In the genomic region with DNA sequence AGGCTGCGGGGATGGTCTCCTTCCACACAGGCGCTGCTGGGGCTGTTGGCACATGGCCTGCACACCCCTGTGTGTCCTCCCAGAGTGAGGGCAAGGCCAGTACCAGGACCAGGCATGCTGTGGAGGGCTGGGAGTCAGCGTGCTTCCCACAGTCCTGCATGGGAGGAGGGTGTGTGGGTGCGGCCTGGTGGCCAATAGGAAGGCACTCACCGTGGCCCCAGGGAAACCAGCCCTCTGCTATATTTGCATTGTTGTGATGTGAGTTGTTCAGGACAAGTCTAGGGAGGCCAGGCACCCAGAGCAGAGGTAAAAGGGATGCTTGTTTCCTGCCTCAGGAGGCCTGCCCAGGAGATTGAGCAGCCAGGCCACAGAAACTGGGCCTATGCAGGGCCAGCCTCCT, we compare ENCODE assay signal across 23 cellular contexts. TPM values are rescaled to one million over a fixed set of nuclear protein-coding genes. Genes with fewer than 3 reads are reported as not detected.
DNase-seq lines count a peak whose midpoint lies in the region; ATAC-seq and TF ChIP-seq lines count a peak whose summit lies in the region.
"Had no signal": no experiment of that assay in that cellular context is flagged by ENCODE, and none has a peak within 500 bp of the region (broad histone marks: within the 10 kb centered on the region; RNA-seq: fewer than 3 reads in every experiment).

No MANE protein-coding gene starts in this region.

- BruUV-seq in PC-9 (replicated peaks; lab: Mats Ljungman, UMichigan): no TSS peak

- H4K20me1 ChIP-seq in PC-9 (ENCODE audit: insufficient read depth): no peaks in the 10 kb centered on the region

- peak overlapping the region; percentile 45 for H3K27ac Mint-ChIP-seq in activated T-cell treated with anti-CD3 and anti-CD28 coated beads, Interleukin-2, amount 50 U/mL, for 24 hours
- H3K27ac Mint-ChIP-seq: nephron had no signal

- no peaks in the 10 kb centered on the region for H3K9me3 ChIP-seq in esophagus muscularis mucosa
- H3K9me3 ChIP-seq in upper lobe of right lung: no peaks in the 10 kb centered on the region
- no peaks in the 10 kb centered on the region for H3K9me3 ChIP-seq in PC-9 (ENCODE audit: insufficient read depth, low read depth)
- H3K9me3 ChIP-seq: body of pancreas, gastrocnemius medialis, prostate gland had no signal

- no peak for TF ChIP-seq CTCF in esophagus muscularis mucosa (IDR thresholded peaks at IDR 0.05)
- TF ChIP-seq CTCF in upper lobe of right lung (IDR thresholded peaks at IDR 0.05): no peak
- no peak for TF ChIP-seq CTCF in PC-9 (conservative IDR thresholded peaks at IDR 0.05)

- H3K36me3 ChIP-seq in esophagus muscularis mucosa (peaks cover 52 to 98% (median 90%) of the 10 kb centered on the region in 4 donors), upper lobe of right lung (peaks cover 76% of the 10 kb centered on the region), PC-9 (ENCODE audit: low read depth) (no peaks in the 10 kb centered on the region)

- TF ChIP-seq POLR2A in esophagus muscularis mucosa (IDR thresholded peaks at IDR 0.05; ENCODE audit: low read depth): no peak

- H3K4me3 Mint-ChIP-seq in activated T-cell treated with anti-CD3 and anti-CD28 coated beads, Interleukin-2, amount 50 U/mL, for 24 hours: no peak overlapping the region
- H3K4me3 Mint-ChIP-seq: activated naive CD8-positive, alpha-beta T cell treated with anti-CD3 and anti-CD28 coated beads, Interleukin-2, amount 10 ng/mL, durations not matched to agents 7 days and 5 days; nephron had no signal

- ATAC-seq in upper lobe of right lung: peak; percentile 14
- ATAC-seq in HG03439 (IDR thresholded peaks at IDR 0.05; ENCODE audit: unreplicated experiment): no peak
- ATAC-seq: body of pancreas, gastrocnemius medialis, left colon, Panc1 had no signal

- intact Hi-C loops in esophagus muscularis mucosa (cut with DNase I) (no loop called here), upper lobe of right lung (cut with DNase I) (loop anchor here (5.0 kb wide), 1 partner anchor 48 kb away; no protein-coding TSS in a partner anchor), PC-9 (cut with micrococcal nuclease; ENCODE audit: unreplicated experiment) (no loop called here)

- CTCF ChIA-PET in PC-9 (lab: Charles Lee): no interaction called here

- H3K4me1 Mint-ChIP-seq in activated T-cell treated with anti-CD3 and anti-CD28 coated beads, Interleukin-2, amount 50 U/mL, for 24 hours (ENCODE audit: low read depth): peaks cover 40% of the 10 kb centered on the region
- H3K4me1 Mint-ChIP-seq: nephron had no signal

- no peaks in the 10 kb centered on the region for H3F3A ChIP-seq in PC-9 (ENCODE audit: insufficient read depth, low read depth)

- no CpG with 5 or more reads among the region's 5 CpGs for WGBS in esophagus muscularis mucosa

- H3K4me2 ChIP-seq in PC-9: no peak overlapping the region

- H3K79me2 ChIP-seq in PC-9 (ENCODE audit: low read depth): no peaks in the 10 kb centered on the region

- H3K9me3 Mint-ChIP-seq in activated T-cell treated with anti-CD3 and anti-CD28 coated beads, Interleukin-2, amount 50 U/mL, for 24 hours: no peaks in the 10 kb centered on the region
- H3K9me3 Mint-ChIP-seq: activated naive CD8-positive, alpha-beta T cell treated with anti-CD3 and anti-CD28 coated beads, Interleukin-2, amount 10 ng/mL, durations not matched to agents 7 days and 5 days; nephron had no signal

- H3K27ac ChIP-seq in esophagus muscularis mucosa (replicated peaks in 1 of 4) (no peak overlapping the region), upper lobe of right lung (no peak overlapping the region), PC-9 (no peak overlapping the region)
- H3K27ac ChIP-seq: body of pancreas, C4-2B, coronary artery, gastrocnemius medialis, prostate gland had no signal

- H3K9me2 ChIP-seq in PC-9 (ENCODE audit: insufficient read depth): no peaks in the 10 kb centered on the region

- no peaks in the 10 kb centered on the region for H3K27me3 Mint-ChIP-seq in activated T-cell treated with anti-CD3 and anti-CD28 coated beads, Interleukin-2, amount 50 U/mL, for 24 hours
- H3K27me3 Mint-ChIP-seq: activated naive CD8-positive, alpha-beta T cell treated with anti-CD3 and anti-CD28 coated beads, Interleukin-2, amount 10 ng/mL, durations not matched to agents 7 days and 5 days had no signal

- DNase-seq in activated T-cell treated with anti-CD3 and anti-CD28 coated beads, Interleukin-2, amount 50 U/mL, for 24 hours: no peak
- DNase-seq in activated T-cell treated with anti-CD3 and anti-CD28 coated beads, Interleukin-2, amount 50 U/mL, for 1 hour: no peak
- DNase-seq in NCI-H226 (peak; percentile 78), esophagus muscularis mucosa (ENCODE audit: extremely low spot score) (peak; percentile 70), upper lobe of right lung (no peak), NCI-H1092 (lab: John Stamatoyannopoulos, UW) (no peak), PC-9 (no peak)
- DNase-seq: activated CD4-positive, alpha-beta T cell treated with anti-CD3 and anti-CD28 coated beads, Interleukin-2, amount 50 U/mL, for 4 hours; activated naive CD8-positive, alpha-beta T cell treated with anti-CD3 and anti-CD28 coated beads, Interleukin-2, amount 10 ng/mL, durations not matched to agents 7 days and 5 days; activated T-cell treated with anti-CD3 and anti-CD28 coated beads, Interleukin-2, amount 50 U/mL, for 48 hours; body of pancreas; gastrocnemius medialis; left colon; NCI-H1694 treated with DMSO at 0.1 percent for 48 hours; NCI-H2227 treated with DMSO at 0.1 percent for 48 hours had no signal

- H3K4me1 ChIP-seq in esophagus muscularis mucosa (no peaks in the 10 kb centered on the region), upper lobe of right lung (no peaks in the 10 kb centered on the region), PC-9 (replicated peaks; ENCODE audit: insufficient read depth) (no peaks in the 10 kb centered on the region)
- H3K4me1 ChIP-seq: body of pancreas, gastrocnemius medialis, prostate gland had no signal

- H3K36me3 Mint-ChIP-seq in activated T-cell treated with anti-CD3 and anti-CD28 coated beads, Interleukin-2, amount 50 U/mL, for 24 hours (ENCODE audit: low read depth): peaks cover 94% of the 10 kb centered on the region

- no peak overlapping the region for H2AFZ ChIP-seq in PC-9

- H3K27me3 ChIP-seq in esophagus muscularis mucosa (no peaks in the 10 kb centered on the region), upper lobe of right lung (no peaks in the 10 kb centered on the region), PC-9 (ENCODE audit: insufficient read depth, low read depth) (no peaks in the 10 kb centered on the region)
- H3K27me3 ChIP-seq: body of pancreas, gastrocnemius medialis had no signal

- H3K4me3 ChIP-seq in esophagus muscularis mucosa: no peak overlapping the region
- H3K4me3 ChIP-seq in upper lobe of right lung: no peak overlapping the region
- no peak overlapping the region for H3K4me3 ChIP-seq in PC-9
- H3K4me3 ChIP-seq: body of pancreas, coronary artery, gastrocnemius medialis, prostate gland, skin epidermis had no signal

- POLR2A ChIA-PET in PC-9 (lab: Charles Lee; ENCODE audit: unreplicated experiment): no interaction called here

- no peak for TF ChIP-seq EP300 in esophagus muscularis mucosa (IDR thresholded peaks at IDR 0.05)

RNA-seq across cellular contexts. Expression of gene S100B, which starts 59.5 kb away (rescaled TPM):
- total RNA-seq in esophagus muscularis mucosa (10 to 100 TPM; 16.0 to 38.2 (median 30.7) TPM), upper lobe of right lung (4.5 TPM), PC-9 (2021) (not detected in 2 replicates)
- total RNA-seq: endothelial cell of umbilical vein had no signal

Comparison
In these comparisons a context has a peak if more than half of its experiments do, and no peak if none do; other contexts are left out.
1. DNase-seq: peak in NCI-H226 (single experiment) and esophagus muscularis mucosa (single experiment); none in activated T-cell treated with anti-CD3 and anti-CD28 coated beads, Interleukin-2, amount 50 U/mL, for 24 hours (single experiment), activated T-cell treated with anti-CD3 and anti-CD28 coated beads, Interleukin-2, amount 50 U/mL, for 1 hour (single experiment), upper lobe of right lung (single experiment), NCI-H1092 (single experiment) and PC-9 (0 of 2).